17 cellular contexts compared by ENCODE assay signal in genomic region chr6:116283191-116283590, GRCh38. TPM values are rescaled to one million over a fixed set of nuclear protein-coding genes. Genes with fewer than 3 reads are reported as not detected.
DNase-seq lines count a peak whose midpoint lies in the region; ATAC-seq and TF ChIP-seq lines count a peak whose summit lies in the region.
"Had no signal": no experiment of that assay in that cellular context is flagged by ENCODE, and none has a peak within 500 bp of the region (broad histone marks: within the 10 kb centered on the region; RNA-seq: fewer than 3 reads in every experiment).

No MANE protein-coding gene starts in this region.

- peaks cover 5% of the 10 kb centered on the region; the same call in 2 of the 3 replicates for H3K9me3 Mint-ChIP-seq in GM23338
- 0 out of 2 replicates have a peak, but pooled peaks cover 4% of the 10 kb centered on the region for H3K9me3 Mint-ChIP-seq in WTC11
- H3K9me3 Mint-ChIP-seq: CD4-positive, CD25-positive, alpha-beta regulatory T cell; IgD-negative memory B cell had no signal

- H2BK5ac ChIP-seq in mesendoderm (ENCODE audit: low read length) = no peak overlapping the region

- POLR2A ChIA-PET in HEK293T (lab: Yijun Ruan, JAX) = interaction anchor here (0.6 kb wide), 1 partner anchor 166 kb away, joined by 3 read pairs; no protein-coding TSS in a partner anchor
- POLR2A ChIA-PET in WTC11 (lab: Charles Lee) = no interaction called here

- no peaks in the 10 kb centered on the region for H3F3A ChIP-seq in GM23338 (replicated peaks; ENCODE audit: low read depth)

- TF ChIP-seq CTCF in GM23338 (conservative IDR thresholded peaks at IDR 0.05; ENCODE audit: low read depth in 2 of 2) = no peak
- TF ChIP-seq CTCF in WTC11 (IDR thresholded peaks at IDR 0.05) = no peak

- H3K36me3 Mint-ChIP-seq in GM23338 (ENCODE audit: low read depth) = peaks cover 12% of the 10 kb centered on the region
- peaks cover 9% of the 10 kb centered on the region for H3K36me3 Mint-ChIP-seq in WTC11

- peak overlapping the region; percentile 26; the same call in 1 of the 2 replicates for H3K27ac Mint-ChIP-seq in GM23338
- H3K27ac Mint-ChIP-seq in WTC11 = 0 out of 2 replicates have a peak overlapping the region, but pooled peaks have one; percentile 22
- H3K27ac Mint-ChIP-seq: IgD-negative memory B cell had no signal

- H3K27ac ChIP-seq in GM23338 (ENCODE audit: low read depth) = no peak overlapping the region
- H3K27ac ChIP-seq in mesendoderm (ENCODE audit: low read depth, low read length) = no peak overlapping the region
- H3K27ac ChIP-seq: GM23248 had no signal

- H3K27me3 Mint-ChIP-seq in GM23338 (ENCODE audit: insufficient read depth, low read depth, poor library complexity) = peaks cover 4% of the 10 kb centered on the region
- no peaks in the 10 kb centered on the region for H3K27me3 Mint-ChIP-seq in WTC11 (ENCODE audit: low read depth)
- H3K27me3 Mint-ChIP-seq: IgD-negative memory B cell had no signal

- ATAC-seq in GM23338 (no peak), WTC11 (no peak), HG03521 (IDR thresholded peaks at IDR 0.05; ENCODE audit: unreplicated experiment) (no peak)

- H4K8ac ChIP-seq in mesendoderm (ENCODE audit: low read depth, low read length) = no peak overlapping the region

- peaks cover 2% of the 10 kb centered on the region for H3K79me1 ChIP-seq in mesendoderm (ENCODE audit: low read length)

- H3K4me3 Mint-ChIP-seq in GM23338 = no peak overlapping the region
- no peak overlapping the region for H3K4me3 Mint-ChIP-seq in WTC11

- H3K4me1 Mint-ChIP-seq in GM23338 (peaks cover 20% of the 10 kb centered on the region; the same call in 2 of the 3 replicates), WTC11 (peaks cover 28% of the 10 kb centered on the region)

- H3K4ac ChIP-seq in mesendoderm (ENCODE audit: low read depth, low read length) = no peak overlapping the region

- H3K4me1 ChIP-seq in GM23338 (ENCODE audit: insufficient read depth) = peaks cover 3% of the 10 kb centered on the region; the same call in 1 of the 2 replicates
- peaks cover under 1% of the 10 kb centered on the region for H3K4me1 ChIP-seq in mesendoderm (ENCODE audit: control insufficient read depth, low read depth, low read length)
- H3K4me1 ChIP-seq: BE2C had no signal

- H2AFZ ChIP-seq in GM23338 = no peak overlapping the region
- H2AFZ ChIP-seq: GM23248 had no signal

- peaks cover 2% of the 10 kb centered on the region; the same call in 1 of the 2 replicates for H4K20me1 ChIP-seq in GM23338 (replicated peaks; ENCODE audit: insufficient read depth)

- no peak overlapping the region for H2AK5ac ChIP-seq in mesendoderm (ENCODE audit: low read length)

- no peak for DNase-seq in GM23338 (ENCODE audit: low spot score)
- no peak for DNase-seq in HEK293T (ENCODE audit: extremely low spot score)
- DNase-seq in WTC11 (ENCODE audit: low spot score) = no peak
- DNase-seq in mesendoderm = peak; percentile 26
- DNase-seq in T-helper 9 cell = no peak
- DNase-seq in A172 (ENCODE audit: low spot score) = no peak
- DNase-seq: ACHN; BE2C; C1 segment of cervical spinal cord; Caco-2; CD4-positive, CD25-positive, alpha-beta regulatory T cell; GDM1; GM23248; H7; KG1 had no signal

- H3K4me2 ChIP-seq in GM23338 = no peak overlapping the region
- H3K4me2 ChIP-seq in mesendoderm (ENCODE audit: low read length) = no peak overlapping the region

- no peaks in the 10 kb centered on the region for H3K27me3 ChIP-seq in GM23338 (ENCODE audit: insufficient read depth)
- H3K27me3 ChIP-seq in mesendoderm (ENCODE audit: insufficient read depth, low read length, poor library complexity) = no peaks in the 10 kb centered on the region

- CTCF ChIA-PET in HEK293T (lab: Yijun Ruan, JAX) (no interaction called here), WTC11 (lab: Charles Lee) (interaction anchor here (1.9 kb wide), 1 partner anchor 15 kb away, joined by 7 read pairs; no protein-coding TSS in a partner anchor)

- H3K36me3 ChIP-seq in GM23338 (ENCODE audit: insufficient read depth) = no peaks in the 10 kb centered on the region
- no peaks in the 10 kb centered on the region for H3K36me3 ChIP-seq in mesendoderm (ENCODE audit: control insufficient read depth, insufficient read depth, low read length)

- peak overlapping the region; percentile 16 for H3K23ac ChIP-seq in mesendoderm (ENCODE audit: low read length)

- no peak overlapping the region for H3K9ac ChIP-seq in mesendoderm (ENCODE audit: low read length)
- H3K9ac ChIP-seq: GM23248 had no signal

- no peak overlapping the region for H3K18ac ChIP-seq in mesendoderm (ENCODE audit: low read length)

- no CpG with 5 or more reads among the region's 1 CpG for WGBS in mesendoderm (ENCODE audit: extremely low coverage, insufficient coverage, low lambda C conversion rate)

- no peak overlapping the region for H2BK120ac ChIP-seq in mesendoderm (ENCODE audit: low read depth, low read length)

- H3K56ac ChIP-seq in mesendoderm (ENCODE audit: low read length) = no peak overlapping the region

- H3K4me3 ChIP-seq in GM23338 = no peak overlapping the region
- H3K4me3 ChIP-seq in mesendoderm (ENCODE audit: low read length) = no peak overlapping the region
- H3K4me3 ChIP-seq: GM23248 had no signal

- no peaks in the 10 kb centered on the region for H3K9me2 ChIP-seq in GM23338 (ENCODE audit: insufficient read depth)

- no peak overlapping the region for H4K5ac ChIP-seq in mesendoderm (ENCODE audit: low read length)

- no peak overlapping the region for H2BK15ac ChIP-seq in mesendoderm (replicated peaks; ENCODE audit: low read depth)

- peaks cover 11% of the 10 kb centered on the region for H3K79me2 ChIP-seq in GM23338 (replicated peaks; ENCODE audit: insufficient read depth)
- H3K79me2 ChIP-seq in mesendoderm (ENCODE audit: control insufficient read depth, insufficient read depth, low read length) = peaks cover 12% of the 10 kb centered on the region

TF ChIP-seq in GM23338, 12 proteins besides CTCF, POLR2A, EP300 and RAD21 (continues in another document):
- no peak for TF ChIP-seq EZH2 (IDR thresholded peaks at IDR 0.05; ENCODE audit: low read depth, unreplicated experiment)
- TF ChIP-seq JUNB (IDR thresholded peaks at IDR 0.05; ENCODE audit: unreplicated experiment) = no peak
- TF ChIP-seq, protein P1, sequence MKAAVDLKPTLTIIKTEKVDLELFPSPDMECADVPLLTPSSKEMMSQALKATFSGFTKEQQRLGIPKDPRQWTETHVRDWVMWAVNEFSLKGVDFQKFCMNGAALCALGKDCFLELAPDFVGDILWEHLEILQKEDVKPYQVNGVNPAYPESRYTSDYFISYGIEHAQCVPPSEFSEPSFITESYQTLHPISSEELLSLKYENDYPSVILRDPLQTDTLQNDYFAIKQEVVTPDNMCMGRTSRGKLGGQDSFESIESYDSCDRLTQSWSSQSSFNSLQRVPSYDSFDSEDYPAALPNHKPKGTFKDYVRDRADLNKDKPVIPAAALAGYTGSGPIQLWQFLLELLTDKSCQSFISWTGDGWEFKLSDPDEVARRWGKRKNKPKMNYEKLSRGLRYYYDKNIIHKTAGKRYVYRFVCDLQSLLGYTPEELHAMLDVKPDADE (IDR thresholded peaks at IDR 0.05) = no peak

TF ChIP-seq in HEK293T, 16 proteins besides CTCF, POLR2A, EP300 and RAD21:
- TF ChIP-seq SP1 (IDR thresholded peaks at IDR 0.05) (no peak), CTBP1 (IDR thresholded peaks at IDR 0.05; ENCODE audit: borderline replicate concordance) (0 out of 2 replicates have a peak, but pooled peaks have one; percentile 22)
- TF ChIP-seq, protein P2, sequence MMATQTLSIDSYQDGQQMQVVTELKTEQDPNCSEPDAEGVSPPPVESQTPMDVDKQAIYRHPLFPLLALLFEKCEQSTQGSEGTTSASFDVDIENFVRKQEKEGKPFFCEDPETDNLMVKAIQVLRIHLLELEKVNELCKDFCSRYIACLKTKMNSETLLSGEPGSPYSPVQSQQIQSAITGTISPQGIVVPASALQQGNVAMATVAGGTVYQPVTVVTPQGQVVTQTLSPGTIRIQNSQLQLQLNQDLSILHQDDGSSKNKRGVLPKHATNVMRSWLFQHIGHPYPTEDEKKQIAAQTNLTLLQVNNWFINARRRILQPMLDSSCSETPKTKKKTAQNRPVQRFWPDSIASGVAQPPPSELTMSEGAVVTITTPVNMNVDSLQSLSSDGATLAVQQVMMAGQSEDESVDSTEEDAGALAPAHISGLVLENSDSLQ (IDR thresholded peaks at IDR 0.05) = peak; percentile 87

TF ChIP-seq in WTC11, 78 proteins besides CTCF, POLR2A, EP300 and RAD21:
- no peak for TF ChIP-seq NR3C1 (CRISPR knock-in tag; conservative IDR thresholded peaks at IDR 0.05; ENCODE audit: low read depth)
- TF ChIP-seq PRRX2 (CRISPR knock-in tag; IDR thresholded peaks at IDR 0.05) = no peak

RNA-seq across cellular contexts. Expression of gene TSPYL1, which starts 3.5 kb away (rescaled TPM):
- 61.8 and 66.1 TPM in 2 replicates for total RNA-seq in GM23338 (2014; rRNA removed; shearing (Covaris generic))
- polyA plus RNA-seq in GM23338 (2016; fragmentation: Nextera tagmentation; extraction: Ambion mirVana) = 24.6 and 24.9 TPM in 2 replicates
- 62.4 to 68.6 TPM (median 64.3 TPM) in 3 replicates for total RNA-seq in WTC11 (2021)
- 46.8 TPM for polyA plus RNA-seq in mesendoderm (2013, experiment 1 of 2)
- 46.9 TPM for polyA plus RNA-seq in mesendoderm (2013, experiment 2 of 2)
- total RNA-seq in A172 (2014; rRNA removed; shearing (Covaris generic)) = 71.0 and 80.4 TPM in 2 replicates

RNA-seq across cellular contexts. Expression of gene TSPYL4, which starts 29.3 kb away (rescaled TPM):
- 16.2 and 19.8 TPM in 2 replicates for total RNA-seq in GM23338 (2014; rRNA removed; shearing (Covaris generic))
- 12.7 and 13.2 TPM in 2 replicates for polyA plus RNA-seq in GM23338 (2016; fragmentation: Nextera tagmentation; extraction: Ambion mirVana)
- total RNA-seq in WTC11 (2021) = 13.6 to 15.3 TPM (median 14.2 TPM) in 3 replicates
- polyA plus RNA-seq in mesendoderm (2013, experiment 1 of 2) = 22.8 TPM
- polyA plus RNA-seq in mesendoderm (2013, experiment 2 of 2) = 21.8 TPM
- 22.0 and 23.0 TPM in 2 replicates for total RNA-seq in A172 (2014; rRNA removed; shearing (Covaris generic))
